ENCODE assay signal across 13 cellular contexts in genomic region chr2:207123776-207124391, GRCh38. TPM values are rescaled to one million over a fixed set of nuclear protein-coding genes. Genes with fewer than 3 reads are reported as not detected.
DNase-seq lines count a peak whose midpoint lies in the region; ATAC-seq, FAIRE-seq and TF ChIP-seq lines count a peak whose summit lies in the region.
"Had no signal": no experiment of that assay in that cellular context is flagged by ENCODE, and none has a peak within 500 bp of the region (broad histone marks: within the 10 kb centered on the region; RNA-seq: fewer than 3 reads in every experiment).

No MANE protein-coding gene starts in this region.

- H3K4me2 ChIP-seq in A549 (0 out of 3 replicates have a peak overlapping the region, but pooled peaks have one; percentile 38), SK-N-SH (no peak overlapping the region; the same call in 1 of the 2 replicates)

- DNase-seq in A549 (ENCODE audit: low read depth in 1 of 2, low spot score in 1 of 2) (no peak), G401 (ENCODE audit: low spot score) (peak; percentile 81), kidney (peak; percentile 60), SK-N-SH (no peak), D341Med (ENCODE audit: low spot score) (no peak), medulla oblongata (ENCODE audit: extremely low spot score) (no peak)
- DNase-seq: naive B cell had no signal

- H3K9ac ChIP-seq in kidney (ENCODE audit: low read length in 2 of 2) = no peak overlapping the region
- H3K9ac ChIP-seq in SK-N-SH = no peak overlapping the region

- H4K20me1 ChIP-seq in SK-N-SH (ENCODE audit: insufficient read depth) = peaks cover 100% of the 10 kb centered on the region

- intact Hi-C loops in kidney (cut with DNase I) = no loop called here

- H3K36me3 Mint-ChIP-seq in activated naive CD8-positive, alpha-beta T cell = peaks cover 25% of the 10 kb centered on the region

- no peak; a peak in 1 of 6 replicates for ATAC-seq in A549

- TF ChIP-seq CTCF in A549 (IDR thresholded peaks at IDR 0.05) = no peak
- no peak for TF ChIP-seq CTCF in kidney (IDR thresholded peaks at IDR 0.05; ENCODE audit: borderline replicate concordance, extremely low read depth, insufficient read depth)
- TF ChIP-seq CTCF in SK-N-SH (IDR thresholded peaks at IDR 0.05) = no peak

- in situ Hi-C loops in G401 (cut with HindIII; ENCODE audit: low sequenced_read_pairs) = no loop called here

- peaks cover 38% of the 10 kb centered on the region for H3F3A ChIP-seq in SK-N-SH (replicated peaks; ENCODE audit: insufficient read depth)

- no peak for TF ChIP-seq POLR2A in A549 (IDR thresholded peaks at IDR 0.05; ENCODE audit: low read length)

- TF ChIP-seq RAD21 in A549 (conservative IDR thresholded peaks at IDR 0.05 in 1 of 2, IDR thresholded peaks at IDR 0.05 in 1 of 2) = no peak
- TF ChIP-seq RAD21 in SK-N-SH (IDR thresholded peaks at IDR 0.05; ENCODE audit: low read length) = no peak

- peak overlapping the region; percentile 99 for H3K27ac Mint-ChIP-seq in activated naive CD8-positive, alpha-beta T cell

- H3K36me3 ChIP-seq in kidney (ENCODE audit: control insufficient read depth in 1 of 2, insufficient read depth in 2 of 2, low read length in 2 of 2) (peaks cover 11 to 14% of the 10 kb centered on the region in 2 donors), SK-N-SH (replicated peaks in 1 of 2; ENCODE audit: control insufficient read depth in 1 of 2, insufficient read depth in 2 of 2, low read length in 1 of 2) (peaks cover 22 to 54% of the 10 kb centered on the region in 2 experiments)

- WGBS in A549 (ENCODE audit: missing lambda C conversion rate) = 91% methylated on average over 31 of the region's 31 CpGs
- WGBS in SK-N-SH (ENCODE audit: low lambda C conversion rate) = 93% methylated on average over 24 of the region's 31 CpGs

- H3K27me3 ChIP-seq in SK-N-SH (ENCODE audit: insufficient read depth) = no peaks in the 10 kb centered on the region
- H3K27me3 ChIP-seq: gastroesophageal sphincter, SJSA1, vagina had no signal

- H3K9me3 ChIP-seq in A549 = 0 out of 3 replicates have a peak, but pooled peaks cover 4% of the 10 kb centered on the region
- no peaks in the 10 kb centered on the region for H3K9me3 ChIP-seq in kidney (ENCODE audit: control insufficient read depth in 1 of 2, low read length in 2 of 2)
- H3K9me3 ChIP-seq in SK-N-SH = no peaks in the 10 kb centered on the region
- H3K9me3 ChIP-seq: gastroesophageal sphincter, SJSA1, vagina had no signal

- peak overlapping the region; percentile 79 for H3K4me3 Mint-ChIP-seq in activated naive CD8-positive, alpha-beta T cell
- H3K4me3 Mint-ChIP-seq: T-helper 2 cell treated with Interferon-gamma antibody and Interleukin-4, amounts not matched to agents 5 μg/mL and 100 μg/mL, for 36 hours had no signal

- no peaks in the 10 kb centered on the region for H3K27me3 Mint-ChIP-seq in activated naive CD8-positive, alpha-beta T cell
- H3K27me3 Mint-ChIP-seq: naive B cell had no signal

- H3K4me3 ChIP-seq in A549 (no peak overlapping the region), kidney (ENCODE audit: low read length in 2 of 2) (no peak overlapping the region), SK-N-SH (ENCODE audit: low read depth in 2 of 2, low read length in 1 of 2) (no peak overlapping the region)
- H3K4me3 ChIP-seq: gastroesophageal sphincter, SJSA1, skin epidermis, vagina had no signal

- POLR2A ChIA-PET in A549 (lab: Yijun Ruan, JAX) = interaction anchor here (2.1 kb wide), 1 partner anchor 42 kb away, joined by 8 read pairs; the partner anchor contains the start of gene KLF7
- POLR2A ChIA-PET in SK-N-SH (lab: Yijun Ruan, JAX) = interaction anchor here (0.5 to 1.7 kb wide), 3 partner anchors 11 to 42 kb away, joined by 3 to 4 read pairs (median 4); partner anchors contain the start of gene KLF7

- peaks cover 77% of the 10 kb centered on the region for H3K4me1 ChIP-seq in A549
- H3K4me1 ChIP-seq in kidney (ENCODE audit: control insufficient read depth in 1 of 2, insufficient read depth in 1 of 2, low read depth in 1 of 2, low read length in 2 of 2) = peaks cover 0 to 10% of the 10 kb centered on the region in 2 donors
- peaks cover 39 to 42% of the 10 kb centered on the region in 2 experiments for H3K4me1 ChIP-seq in SK-N-SH (ENCODE audit: control insufficient read depth in 1 of 2, insufficient read depth in 2 of 2, low read depth in 1 of 2, low read length in 1 of 2)

- peaks cover 77% of the 10 kb centered on the region for H3K4me1 Mint-ChIP-seq in activated naive CD8-positive, alpha-beta T cell (ENCODE audit: low read depth)

- no peak overlapping the region for H2AFZ ChIP-seq in SK-N-SH (ENCODE audit: low read depth)

- no peaks in the 10 kb centered on the region for H3K9me2 ChIP-seq in SK-N-SH

- FAIRE-seq in A549 (lab: Jason Lieb, UNC) = no peak
- FAIRE-seq in kidney (lab: Jason Lieb, UNC) = no peak

- peaks cover 3% of the 10 kb centered on the region for H3K9me3 Mint-ChIP-seq in activated naive CD8-positive, alpha-beta T cell (ENCODE audit: low read depth)
- H3K9me3 Mint-ChIP-seq: naive B cell; T-helper 2 cell treated with Interferon-gamma antibody and Interleukin-4, amounts not matched to agents 5 μg/mL and 100 μg/mL, for 36 hours had no signal

- H3K27ac ChIP-seq in A549 (no peak overlapping the region; a peak in 1 of 6 replicates), kidney (ENCODE audit: low read depth in 2 of 2, low read length in 2 of 2) (no peak overlapping the region), SK-N-SH (ENCODE audit: low read depth in 2 of 2, low read length in 1 of 2) (peak overlapping the region in 1 of 2 experiments; percentile 86; a peak in 3 of 4 replicates)
- H3K27ac ChIP-seq: skin epidermis, vagina had no signal

- CTCF ChIA-PET in A549 (lab: Yijun Ruan, JAX) = interaction anchor here (2.3 kb wide), 1 partner anchor 349 kb away, joined by 8 read pairs; no protein-coding TSS in a partner anchor
- CTCF ChIA-PET in SK-N-SH (lab: Yijun Ruan, JAX) = interaction anchor here (1.4 to 1.5 kb wide), 2 partner anchors 10 to 17 kb away, joined by 3 to 4 read pairs; no protein-coding TSS in a partner anchor

- TF ChIP-seq EP300 in A549 (IDR thresholded peaks at IDR 0.05) (no peak), SK-N-SH (IDR thresholded peaks at IDR 0.05; ENCODE audit: borderline replicate concordance in 1 of 2, low read depth in 1 of 2, low read length in 1 of 2) (no peak)

- H3K79me2 ChIP-seq in SK-N-SH (ENCODE audit: insufficient read depth) = peaks cover 99% of the 10 kb centered on the region

TF ChIP-seq in A549, 52 proteins besides CTCF, POLR2A, EP300 and RAD21:
- TF ChIP-seq FOSB (CRISPR knock-in tag; IDR thresholded peaks at IDR 0.05) = no peak
- TF ChIP-seq RARB (CRISPR knock-in tag; IDR thresholded peaks at IDR 0.05) = no peak
- no peak for TF ChIP-seq SMC3 (IDR thresholded peaks at IDR 0.05)
- TF ChIP-seq JUN (IDR thresholded peaks at IDR 0.05) = no peak

TF ChIP-seq in SK-N-SH, 30 proteins besides CTCF, POLR2A, EP300 and RAD21 (continues in another document):
- TF ChIP-seq MAX (IDR thresholded peaks at IDR 0.05; ENCODE audit: low read depth) (no peak), NRF1 (IDR thresholded peaks at IDR 0.05; ENCODE audit: low read depth, low read length) (no peak), FOSL2 (IDR thresholded peaks at IDR 0.05; ENCODE audit: borderline replicate concordance, low read depth) (no peak), GABPA (IDR thresholded peaks at IDR 0.05; ENCODE audit: low read depth) (no peak), FOXJ3 (CRISPR knock-in tag; IDR thresholded peaks at IDR 0.05) (no peak), GATA2 (CRISPR knock-in tag; IDR thresholded peaks at IDR 0.05) (no peak), MEF2A (IDR thresholded peaks at IDR 0.05; ENCODE audit: borderline replicate concordance, low read depth) (no peak), RFX5 (IDR thresholded peaks at IDR 0.05; ENCODE audit: low read length) (no peak), USF1 (IDR thresholded peaks at IDR 0.05; ENCODE audit: borderline replicate concordance, low read depth) (no peak), JUND (IDR thresholded peaks at IDR 0.05) (no peak), NFIC (IDR thresholded peaks at IDR 0.05; ENCODE audit: borderline replicate concordance) (no peak), RCOR1 (IDR thresholded peaks at IDR 0.05; ENCODE audit: low read length) (no peak), SMC3 (IDR thresholded peaks at IDR 0.05; ENCODE audit: low read depth, low read length) (no peak)

RNA-seq across cellular contexts. Expression of gene KLF7, which starts 41.9 kb away (rescaled TPM):
- polyA plus RNA-seq in A549 (2011; rRNA removed) (29.8 and 31.5 TPM in 2 replicates), A549 (2017; fragmentation: RNase III; extraction: RNeasy Plus Mini Kit Qiagen cat#74134 plus additional on column Dnase treatment) (17.2 to 18.0 TPM (median 17.8 TPM) in 3 replicates), kidney (ENCODE audit: insufficient read depth, low read depth, low replicate concordance) (2.9 TPM), SK-N-SH (2012; rRNA removed) (7.5 and 12.8 TPM in 2 replicates)
- 15.5 and 19.1 TPM in 2 replicates for polyA plus RNA-seq in A549 (2012; cell fraction: cytosol; rRNA removed)
- polyA plus RNA-seq in A549 (2012; cell fraction: nucleus; rRNA removed) = 29.5 and 35.8 TPM in 2 replicates
- 101 and 114 TPM in 2 replicates for polyA minus RNA-seq in A549 (2011; rRNA and poly(A)+ RNA removed)
- 1.2 and 1.7 TPM in 2 replicates for total RNA-seq in G401 (2014; rRNA removed; shearing (Covaris generic))
- 61.5 TPM for total RNA-seq in kidney
- polyA plus RNA-seq in SK-N-SH (2012; cell fraction: cytosol; rRNA removed) = 4.9 and 5.2 TPM in 2 replicates
- polyA plus RNA-seq in SK-N-SH (2012; cell fraction: nucleus; rRNA removed) = 12.9 and 16.8 TPM in 2 replicates

Comparison
In these comparisons a context has a peak if more than half of its experiments do, and no peak if none do; other contexts are left out.
1. DNase-seq: peak in G401 (single experiment) and kidney (single experiment); none in A549 (0 of 2), SK-N-SH (single experiment), D341Med (single experiment) and medulla oblongata (single experiment).